ENCODE assay signal across 7 cellular contexts in genomic region chr10:13526952-13527863, GRCh38. TPM values are rescaled to one million over a fixed set of nuclear protein-coding genes. Genes with fewer than 3 reads are reported as not detected.
DNase-seq lines count a peak whose midpoint lies in the region; ATAC-seq, FAIRE-seq and TF ChIP-seq lines count a peak whose summit lies in the region.

No MANE protein-coding gene starts in this region.

- peaks cover 12 to 45% (median 26%) of the 10 kb centered on the region in 4 donors for H3K4me1 ChIP-seq in stomach

- peaks cover 0 to 14% (median 0%) of the 10 kb centered on the region in 3 donors for H3K27me3 ChIP-seq in stomach

- FAIRE-seq in islet of Langerhans (lab: Jason Lieb, UNC) = peak; percentile 80

- ATAC-seq in HG03108 (IDR thresholded peaks at IDR 0.05; ENCODE audit: unreplicated experiment) (no peak), HG03439 (IDR thresholded peaks at IDR 0.05; ENCODE audit: unreplicated experiment) (no peak)

- no peak for TF ChIP-seq CTCF in stomach (IDR thresholded peaks at IDR 0.05)

- H3K9me3 Mint-ChIP-seq in activated naive CD8-positive, alpha-beta T cell treated with anti-CD3 and anti-CD28 coated beads for 36 hours = no peaks in the 10 kb centered on the region

- peaks cover 80% of the 10 kb centered on the region for H3K27me3 Mint-ChIP-seq in activated naive CD8-positive, alpha-beta T cell treated with anti-CD3 and anti-CD28 coated beads for 36 hours

- no peaks in the 10 kb centered on the region for H3K9me3 ChIP-seq in stomach

- H3K4me3 Mint-ChIP-seq in activated naive CD8-positive, alpha-beta T cell treated with anti-CD3 and anti-CD28 coated beads for 36 hours = peak overlapping the region; percentile 48

- H3K27ac ChIP-seq in stomach = peak overlapping the region in 4 of 5 donors; percentile 65 to 86 (median 77)

- WGBS in stomach, 5 donors = 20 to 36% (median 26%) methylated on average over 10 of the region's 10 CpGs

- DNase-seq in HPDE6-E6E7 (ENCODE audit: extremely low spot score) (peak; percentile 9), stomach (no peak), RPMI8226 (no peak)
- no peak for DNase-seq in activated naive CD8-positive, alpha-beta T cell treated with anti-CD3 and anti-CD28 coated beads for 36 hours

- H3K36me3 ChIP-seq in stomach = peaks cover 0 to 10% (median 5%) of the 10 kb centered on the region in 4 donors

- H3K4me3 ChIP-seq in stomach = peak overlapping the region; percentile 61 to 74 (median 64)

- peaks cover 6% of the 10 kb centered on the region for H3K4me1 Mint-ChIP-seq in activated naive CD8-positive, alpha-beta T cell treated with anti-CD3 and anti-CD28 coated beads for 36 hours

- intact Hi-C loops in stomach (cut with DNase I; ENCODE audit: low total_unique reads) = no loop called here

- no peak for TF ChIP-seq POLR2A in stomach (IDR thresholded peaks at IDR 0.05)

- no peak overlapping the region for H3K27ac Mint-ChIP-seq in activated naive CD8-positive, alpha-beta T cell treated with anti-CD3 and anti-CD28 coated beads for 36 hours

- TF ChIP-seq EP300 in stomach (IDR thresholded peaks at IDR 0.05) = no peak

- no peaks in the 10 kb centered on the region for H3K36me3 Mint-ChIP-seq in activated naive CD8-positive, alpha-beta T cell treated with anti-CD3 and anti-CD28 coated beads for 36 hours

RNA-seq across cellular contexts. Expression of gene BEND7, which starts 1.6 kb away (rescaled TPM):
- not detected for total RNA-seq in activated naive CD8-positive, alpha-beta T cell treated with anti-CD3 and anti-CD28 coated beads for 36 hours
- 10 to 100 TPM; 19.6 to 32.1 (median 23.5) TPM for total RNA-seq in stomach
- 10 to 100 TPM in 1 of 3 donors, 1 to 10 TPM in 2; 4.6 to 11.1 (median 9.6) TPM for polyA plus RNA-seq in stomach

RNA-seq across cellular contexts. Expression of gene PRPF18, which starts 59.6 kb away (rescaled TPM):
- 10 to 100 TPM; 22.5 to 22.9 TPM for total RNA-seq in activated naive CD8-positive, alpha-beta T cell treated with anti-CD3 and anti-CD28 coated beads for 36 hours
- 10 to 100 TPM; 15.6 to 51.8 (median 31.9) TPM for total RNA-seq in stomach
- 10 to 100 TPM in 2 of 3 donors, 1 to 10 TPM in 1; 9.8 to 26.0 (median 17.5) TPM for polyA plus RNA-seq in stomach

Comparison
In these comparisons a context has a peak if more than half of its experiments do, and no peak if none do; other contexts are left out.
1. RNA of gene BEND7, which starts 1.6 kb away (total RNA-seq): 19.6 to 32.1 TPM in stomach; not detected in activated naive CD8-positive, alpha-beta T cell treated with anti-CD3 and anti-CD28 coated beads for 36 hours; every median in the first group is over 10 times any median in the second.